In genomic region chr17:39404542-39405378, GRCh38 we compare ENCODE assay signal across 9 cellular contexts. TPM values are rescaled to one million over a fixed set of nuclear protein-coding genes. Genes with fewer than 3 reads are reported as not detected.
A peak's percentile ranks its signal among the peaks of the same experiment; 100 is the strongest.
DNase-seq lines count a peak whose midpoint lies in the region; ATAC-seq and TF ChIP-seq lines count a peak whose summit lies in the region.
"Had no signal": no experiment of that assay in that cellular context is flagged by ENCODE, and none has a peak within 500 bp of the region (broad histone marks: within the 10 kb centered on the region; RNA-seq: fewer than 3 reads in every experiment).

No MANE protein-coding gene starts in this region.

- peaks cover 48% of the 10 kb centered on the region for H3K36me3 ChIP-seq in WERI-Rb-1
- H3K36me3 ChIP-seq in stomach: peaks cover 17 to 54% (median 48%) of the 10 kb centered on the region in 4 donors

- DNase-seq in ACHN: peak; percentile 78
- DNase-seq in HFF-Myc (ENCODE audit: extremely low read depth, low read depth): peak; percentile 35
- DNase-seq in activated CD4-positive, alpha-beta T cell treated with anti-CD3 and anti-CD28 coated beads, Interleukin-2, amount 50 U/mL, for 48 hours: peak; percentile 18 to 25
- DNase-seq in foreskin keratinocyte: peak; percentile 49 to 76
- no peak for DNase-seq in WERI-Rb-1
- no peak for DNase-seq in omental fat pad (ENCODE audit: low spot score)
- no peak for DNase-seq in activated CD8-positive, alpha-beta memory T cell treated with anti-CD3 and anti-CD28 coated beads for 24 hours
- DNase-seq in stomach: no peak
- DNase-seq: NCI-H146 had no signal

- ATAC-seq in foreskin keratinocyte (peak; percentile 35), omental fat pad (ENCODE audit: low FRiP score) (no peak)

- H3K4me1 ChIP-seq in foreskin keratinocyte (peaks cover 19% of the 10 kb centered on the region), stomach (peaks cover 6 to 19% (median 18%) of the 10 kb centered on the region in 4 donors)

- no peak for TF ChIP-seq CTCF in HFF-Myc (IDR thresholded peaks at IDR 0.05; ENCODE audit: low read depth, low read length, missing control alignments)
- peak; percentile 29 for TF ChIP-seq CTCF in foreskin keratinocyte (conservative IDR thresholded peaks at IDR 0.05)
- TF ChIP-seq CTCF in WERI-Rb-1 (IDR thresholded peaks at IDR 0.05; ENCODE audit: low read depth, low read length): no peak
- TF ChIP-seq CTCF in omental fat pad (IDR thresholded peaks at IDR 0.05): no peak
- TF ChIP-seq CTCF in stomach (IDR thresholded peaks at IDR 0.05): no peak

- H3K27ac ChIP-seq in foreskin keratinocyte (peak overlapping the region; percentile 47), WERI-Rb-1 (no peak overlapping the region), stomach (peak overlapping the region in 1 of 5 donors; percentile 65)

- WGBS in stomach, 5 donors: 75 to 82% (median 78%) methylated on average over 6 of the region's 6 CpGs

- no peaks in the 10 kb centered on the region for H3K9me3 ChIP-seq in WERI-Rb-1 (ENCODE audit: severe bottlenecking)
- H3K9me3 ChIP-seq in stomach: no peaks in the 10 kb centered on the region

- H3K27me3 ChIP-seq in foreskin keratinocyte (no peaks in the 10 kb centered on the region), WERI-Rb-1 (ENCODE audit: insufficient read depth, low read depth, severe bottlenecking) (no peaks in the 10 kb centered on the region), stomach (no peaks in the 10 kb centered on the region)

- no peak for TF ChIP-seq EP300 in stomach (IDR thresholded peaks at IDR 0.05)

- in situ Hi-C loops in ACHN (cut with HindIII; ENCODE audit: low pct_ligation_motif_present, low pct_unique_long_range_greater_than_20kb, low sequenced_read_pairs): no loop called here

- no peak for TF ChIP-seq POLR2A in stomach (IDR thresholded peaks at IDR 0.05)

- H3K4me3 ChIP-seq in HFF-Myc (replicated peaks; ENCODE audit: low read depth, low read length) (no peak overlapping the region), WERI-Rb-1 (ENCODE audit: low read depth, low read length) (no peak overlapping the region), stomach (no peak overlapping the region)

- intact Hi-C loops in stomach (cut with DNase I; ENCODE audit: low total_unique reads): no loop called here

RNA-seq across cellular contexts. Expression of gene FBXL20, which starts 3.3 kb away (rescaled TPM):
- 5.1 and 6.6 TPM in 2 replicates for total RNA-seq in foreskin keratinocyte
- polyA plus RNA-seq in foreskin keratinocyte: 1.8 and 2.1 TPM in 2 replicates
- 10 to 100 TPM; 10.4 to 29.6 (median 17.2) TPM for total RNA-seq in omental fat pad
- 10 to 100 TPM in 3 of 5 donors, 1 to 10 TPM in 2; 6.7 to 18.4 (median 11.1) TPM for total RNA-seq in stomach
- polyA plus RNA-seq in stomach: 1 to 10 TPM; 1.5 to 1.8 (median 1.7) TPM

RNA-seq across cellular contexts. Expression of gene MED1, which starts 46.3 kb away (rescaled TPM):
- total RNA-seq in foreskin keratinocyte: 33.8 and 33.9 TPM in 2 replicates
- polyA plus RNA-seq in foreskin keratinocyte: 7.7 and 8.5 TPM in 2 replicates
- 10 to 100 TPM; 21.4 to 34.0 (median 29.0) TPM for total RNA-seq in omental fat pad
- 10 to 100 TPM in 4 of 5 donors, 1 to 10 TPM in 1; 6.4 to 48.7 (median 19.7) TPM for total RNA-seq in stomach
- 1 to 10 TPM; 5.1 to 7.4 (median 6.9) TPM for polyA plus RNA-seq in stomach

RNA-seq across cellular contexts. Expression of gene CDK12, which starts 56.5 kb away (rescaled TPM):
- 39.1 and 40.8 TPM in 2 replicates for total RNA-seq in foreskin keratinocyte
- polyA plus RNA-seq in foreskin keratinocyte: 5.2 and 7.1 TPM in 2 replicates
- total RNA-seq in omental fat pad: 10 to 100 TPM; 25.7 to 49.2 (median 38.1) TPM
- total RNA-seq in stomach: 10 to 100 TPM; 25.8 to 66.5 (median 45.6) TPM
- 1 to 10 TPM; 5.1 to 5.5 (median 5.2) TPM for polyA plus RNA-seq in stomach

Comparison
In these comparisons a context has a peak if more than half of its experiments do, and no peak if none do; other contexts are left out.
1. DNase-seq: peak in ACHN (single experiment), HFF-Myc (single experiment), activated CD4-positive, alpha-beta T cell treated with anti-CD3 and anti-CD28 coated beads, Interleukin-2, amount 50 U/mL, for 48 hours (2 of 2) and foreskin keratinocyte (2 of 2); none in WERI-Rb-1 (single experiment), omental fat pad (single experiment), activated CD8-positive, alpha-beta memory T cell treated with anti-CD3 and anti-CD28 coated beads for 24 hours (single experiment) and stomach (single experiment).